10 cellular contexts compared by ENCODE assay signal in genomic region chr19:6776045-6776444, GRCh38. TPM values are rescaled to one million over a fixed set of nuclear protein-coding genes. Genes with fewer than 3 reads are reported as not detected.
DNase-seq lines count a peak whose midpoint lies in the region; ATAC-seq and TF ChIP-seq lines count a peak whose summit lies in the region.
"Not testable (repeated sequence)": the region's sequence is repeated elsewhere in the genome, so short reads cannot be mapped to it uniquely, and the experiment has no call there.
"Had no signal": no experiment of that assay in that cellular context is flagged by ENCODE, and none has a peak within 500 bp of the region (broad histone marks: within the 10 kb centered on the region; RNA-seq: fewer than 3 reads in every experiment).

No MANE protein-coding gene starts in this region.

- CTCF ChIA-PET in HEK293 (lab: Yijun Ruan, JAX); activated naive CD4-positive, alpha-beta T cell treated with anti-CD3 and anti-CD28 coated beads, Interleukin-2, amount 10 ng/mL, durations not matched to agents 7 days and 5 days (lab: Charles Lee): not testable (repeated sequence)
- CTCF ChIA-PET in activated CD8-positive, alpha-beta T cell treated with anti-CD3 and anti-CD28 coated beads for 36 hours (lab: Charles Lee) = interaction anchor here (1.4 to 1.8 kb wide), 3 partner anchors 9 to 38 kb away, joined by 4 to 7 read pairs (median 5); no protein-coding TSS in a partner anchor

- H3K27ac Mint-ChIP-seq in CD14-positive monocyte = peak overlapping the region in 5 of 7 donors; percentile 19 to 94 (median 90)
- H3K27ac Mint-ChIP-seq in T-helper 17 cell = peak overlapping the region; percentile 51
- peak overlapping the region; percentile 14 for H3K27ac Mint-ChIP-seq in activated CD8-positive, alpha-beta T cell treated with anti-CD3 and anti-CD28 coated beads for 36 hours
- H3K27ac Mint-ChIP-seq in activated naive CD4-positive, alpha-beta T cell treated with anti-CD3 and anti-CD28 coated beads, Interleukin-2, amount 10 ng/mL, durations not matched to agents 7 days and 5 days = not testable (repeated sequence)
- peak overlapping the region; percentile 44 to 96 for H3K27ac Mint-ChIP-seq in effector memory CD8-positive, alpha-beta T cell
- peak overlapping the region in 8 of 10 donors; percentile 80 to 89 (median 88) for H3K27ac Mint-ChIP-seq in naive thymus-derived CD8-positive, alpha-beta T cell
- peak overlapping the region; percentile 59 for H3K27ac Mint-ChIP-seq in stimulated activated naive B cell treated with anti-CD40 and anti-IgM and Interleukin-4, amounts not matched to agents 10 μg/mL and 1 μg/mL and 100 μg/mL, for 72 hours

- peaks cover 63% of the 10 kb centered on the region for H3K4me1 Mint-ChIP-seq in CD14-positive monocyte
- H3K4me1 Mint-ChIP-seq in T-helper 17 cell = peaks cover 46% of the 10 kb centered on the region
- H3K4me1 Mint-ChIP-seq in activated CD8-positive, alpha-beta T cell treated with anti-CD3 and anti-CD28 coated beads for 36 hours (ENCODE audit: low read depth) = peaks cover 44% of the 10 kb centered on the region
- peaks cover 63% of the 10 kb centered on the region for H3K4me1 Mint-ChIP-seq in activated naive CD4-positive, alpha-beta T cell treated with anti-CD3 and anti-CD28 coated beads, Interleukin-2, amount 10 ng/mL, durations not matched to agents 7 days and 5 days
- H3K4me1 Mint-ChIP-seq in effector memory CD8-positive, alpha-beta T cell (ENCODE audit: low read depth in 2 of 2) = peaks cover 50 to 69% of the 10 kb centered on the region in 2 donors
- H3K4me1 Mint-ChIP-seq in naive thymus-derived CD8-positive, alpha-beta T cell = peaks cover 43 to 73% (median 69%) of the 10 kb centered on the region in 4 donors
- H3K4me1 Mint-ChIP-seq in stimulated activated naive B cell treated with anti-CD40 and anti-IgM and Interleukin-4, amounts not matched to agents 10 μg/mL and 1 μg/mL and 100 μg/mL, for 72 hours = peaks cover 42 to 75% of the 10 kb centered on the region in 2 donors

- intact Hi-C loops in CD14-positive monocyte (cut with micrococcal nuclease); activated CD8-positive, alpha-beta T cell treated with anti-CD3 and anti-CD28 coated beads for 36 hours (cut with micrococcal nuclease): not testable (repeated sequence)

- POLR2A ChIA-PET in HEK293 (lab: Yijun Ruan, JAX) = not testable (repeated sequence)
- POLR2A ChIA-PET in activated CD8-positive, alpha-beta T cell treated with anti-CD3 and anti-CD28 coated beads for 36 hours (lab: Charles Lee) = interaction anchor here (0.9 to 1.5 kb wide), 4 partner anchors 8 to 25 kb away, joined by 3 to 10 read pairs (median 4); partner anchors contain the start of gene SH2D3A
- POLR2A ChIA-PET in naive thymus-derived CD8-positive, alpha-beta T cell (lab: Charles Lee) = interaction anchor here (6.6 kb wide), 1 partner anchor 26 kb away, joined by 109 read pairs; no protein-coding TSS in a partner anchor

- H3K4me3 ChIP-seq in HEK293 (ENCODE audit: low read depth, low read length) = not testable (repeated sequence)

- not testable (repeated sequence) for H3K27ac ChIP-seq in HEK293 (ENCODE audit: extremely low read depth, low read depth, low read length)

- not testable (repeated sequence) for H3K9me3 Mint-ChIP-seq in CD14-positive monocyte; activated CD8-positive, alpha-beta T cell treated with anti-CD3 and anti-CD28 coated beads for 36 hours; activated naive CD4-positive, alpha-beta T cell treated with anti-CD3 and anti-CD28 coated beads, Interleukin-2, amount 10 ng/mL, durations not matched to agents 7 days and 5 days; effector memory CD8-positive, alpha-beta T cell; naive thymus-derived CD8-positive, alpha-beta T cell
- H3K9me3 Mint-ChIP-seq in stimulated activated naive B cell treated with anti-CD40 and anti-IgM and Interleukin-4, amounts not matched to agents 10 μg/mL and 1 μg/mL and 100 μg/mL, for 72 hours = peaks cover 8 to 18% of the 10 kb centered on the region in 2 donors

- DNase-seq in CD14-positive monocyte (ENCODE audit: low spot score); T-helper 17 cell; activated CD8-positive, alpha-beta T cell treated with anti-CD3 and anti-CD28 coated beads for 36 hours; activated naive CD4-positive, alpha-beta T cell treated with anti-CD3 and anti-CD28 coated beads, Interleukin-2, amount 10 ng/mL, durations not matched to agents 7 days and 5 days; effector memory CD8-positive, alpha-beta T cell; naive thymus-derived CD8-positive, alpha-beta T cell; stimulated activated naive B cell treated with anti-CD40 and anti-IgM and Interleukin-4, amounts not matched to agents 10 μg/mL and 1 μg/mL and 100 μg/mL, for 72 hours: not testable (repeated sequence)

- H3K4me1 ChIP-seq in HEK293 (ENCODE audit: control insufficient read depth, insufficient read depth, low read length) = not testable (repeated sequence)

- not testable (repeated sequence) for H3K27me3 Mint-ChIP-seq in CD14-positive monocyte (ENCODE audit: low read depth in 3 of 3); T-helper 17 cell; activated CD8-positive, alpha-beta T cell treated with anti-CD3 and anti-CD28 coated beads for 36 hours; activated naive CD4-positive, alpha-beta T cell treated with anti-CD3 and anti-CD28 coated beads, Interleukin-2, amount 10 ng/mL, durations not matched to agents 7 days and 5 days; effector memory CD8-positive, alpha-beta T cell; naive thymus-derived CD8-positive, alpha-beta T cell; stimulated activated naive B cell treated with anti-CD40 and anti-IgM and Interleukin-4, amounts not matched to agents 10 μg/mL and 1 μg/mL and 100 μg/mL, for 72 hours

- ATAC-seq in T-helper 17 cell; activated CD8-positive, alpha-beta T cell treated with anti-CD3 and anti-CD28 coated beads for 36 hours; effector memory CD8-positive, alpha-beta T cell (replicated peaks); naive thymus-derived CD8-positive, alpha-beta T cell; stimulated activated naive B cell treated with anti-CD40 and anti-IgM and Interleukin-4, amounts not matched to agents 10 μg/mL and 1 μg/mL and 100 μg/mL, for 72 hours (replicated peaks): not testable (repeated sequence)

- peak overlapping the region in 1 of 2 donors; percentile 22 for H3K4me3 Mint-ChIP-seq in CD14-positive monocyte
- not testable (repeated sequence) for H3K4me3 Mint-ChIP-seq in T-helper 17 cell; activated CD8-positive, alpha-beta T cell treated with anti-CD3 and anti-CD28 coated beads for 36 hours
- H3K4me3 Mint-ChIP-seq in activated naive CD4-positive, alpha-beta T cell treated with anti-CD3 and anti-CD28 coated beads, Interleukin-2, amount 10 ng/mL, durations not matched to agents 7 days and 5 days = peak overlapping the region; percentile 8
- peak overlapping the region; percentile 6 to 95 for H3K4me3 Mint-ChIP-seq in effector memory CD8-positive, alpha-beta T cell
- H3K4me3 Mint-ChIP-seq in naive thymus-derived CD8-positive, alpha-beta T cell = peak overlapping the region in 9 of 10 donors; percentile 29 to 98 (median 62)
- peak overlapping the region in 1 of 2 donors; percentile 26 for H3K4me3 Mint-ChIP-seq in stimulated activated naive B cell treated with anti-CD40 and anti-IgM and Interleukin-4, amounts not matched to agents 10 μg/mL and 1 μg/mL and 100 μg/mL, for 72 hours

- H3K36me3 Mint-ChIP-seq in CD14-positive monocyte = peaks cover 32 to 46% of the 10 kb centered on the region in 2 donors
- H3K36me3 Mint-ChIP-seq in T-helper 17 cell (ENCODE audit: low read depth) = not testable (repeated sequence)
- H3K36me3 Mint-ChIP-seq in activated CD8-positive, alpha-beta T cell treated with anti-CD3 and anti-CD28 coated beads for 36 hours (ENCODE audit: low read depth) = peaks cover 38% of the 10 kb centered on the region
- H3K36me3 Mint-ChIP-seq in activated naive CD4-positive, alpha-beta T cell treated with anti-CD3 and anti-CD28 coated beads, Interleukin-2, amount 10 ng/mL, durations not matched to agents 7 days and 5 days = peaks cover 46% of the 10 kb centered on the region
- H3K36me3 Mint-ChIP-seq in effector memory CD8-positive, alpha-beta T cell (ENCODE audit: insufficient read depth) = peaks cover 57% of the 10 kb centered on the region
- peaks cover 11 to 52% (median 16%) of the 10 kb centered on the region in 3 donors for H3K36me3 Mint-ChIP-seq in naive thymus-derived CD8-positive, alpha-beta T cell
- peaks cover 30 to 40% of the 10 kb centered on the region in 2 donors for H3K36me3 Mint-ChIP-seq in stimulated activated naive B cell treated with anti-CD40 and anti-IgM and Interleukin-4, amounts not matched to agents 10 μg/mL and 1 μg/mL and 100 μg/mL, for 72 hours

- not testable (repeated sequence) for H3K9me3 ChIP-seq in HEK293 (ENCODE audit: control insufficient read depth, insufficient read depth, low read depth, low read length); T-helper 17 cell (ENCODE audit: control insufficient read depth, low read length, poor library complexity, severe bottlenecking)

- H3K36me3 ChIP-seq in HEK293 (ENCODE audit: control insufficient read depth in 2 of 2, insufficient read depth in 1 of 2, low read length in 2 of 2) = not testable (repeated sequence)

- TF ChIP-seq CTCF in CD14-positive monocyte (IDR thresholded peaks at IDR 0.05); HEK293 (tag by site-specific recombination; IDR thresholded peaks at IDR 0.05); activated CD8-positive, alpha-beta T cell treated with anti-CD3 and anti-CD28 coated beads for 36 hours (IDR thresholded peaks at IDR 0.05): not testable (repeated sequence)

RNA-seq across cellular contexts. Expression of gene VAV1, which starts 3.5 kb away (rescaled TPM):
- polyA plus RNA-seq in CD14-positive monocyte = 10 to 100 TPM; 21.3 to 30.2 TPM
- 10 to 100 TPM; 83.0 to 92.0 TPM for total RNA-seq in T-helper 17 cell
- 10 to 100 TPM; 61.7 to 65.4 TPM for total RNA-seq in activated CD8-positive, alpha-beta T cell treated with anti-CD3 and anti-CD28 coated beads for 36 hours
- total RNA-seq in naive thymus-derived CD8-positive, alpha-beta T cell = 10 to 100 TPM; 79.5 to 85.0 TPM
- polyA plus RNA-seq in naive thymus-derived CD8-positive, alpha-beta T cell = 10 to 100 TPM; 18.7 to 27.9 (median 19.9) TPM
- total RNA-seq: A172 had no signal

RNA-seq across cellular contexts. Expression of gene SH2D3A, which starts 8.8 kb away (rescaled TPM):
- not detected for polyA plus RNA-seq in CD14-positive monocyte
- total RNA-seq in T-helper 17 cell = 10 to 100 TPM; 43.8 to 50.3 TPM
- 10 to 100 TPM; 20.6 to 20.9 TPM for total RNA-seq in activated CD8-positive, alpha-beta T cell treated with anti-CD3 and anti-CD28 coated beads for 36 hours
- 10 to 100 TPM; 45.8 to 46.5 TPM for total RNA-seq in naive thymus-derived CD8-positive, alpha-beta T cell
- 10 to 100 TPM; 23.0 to 47.3 (median 35.7) TPM for polyA plus RNA-seq in naive thymus-derived CD8-positive, alpha-beta T cell
- total RNA-seq: A172 had no signal

RNA-seq across cellular contexts. Expression of gene TRIP10, which starts 36.6 kb away (rescaled TPM):
- polyA plus RNA-seq in CD14-positive monocyte = 1 to 10 TPM; 1.5 to 1.9 TPM
- total RNA-seq in T-helper 17 cell = 1 to 10 TPM in 1 of 2 donors, under 1 TPM in 1; 0.92 to 3.3 TPM
- total RNA-seq in activated CD8-positive, alpha-beta T cell treated with anti-CD3 and anti-CD28 coated beads for 36 hours = 10 to 100 TPM; 33.8 to 34.3 TPM
- total RNA-seq in naive thymus-derived CD8-positive, alpha-beta T cell = 1 to 10 TPM; 4.5 to 5.3 TPM
- 1 to 10 TPM in 1 of 3 donors, under 1 TPM in 2; 0.64 to 1.0 (median 0.97) TPM for polyA plus RNA-seq in naive thymus-derived CD8-positive, alpha-beta T cell

RNA-seq across cellular contexts. Expression of gene GPR108, which starts 38.7 kb away (rescaled TPM):
- 100 to 1,000 TPM; 129 to 147 TPM for polyA plus RNA-seq in CD14-positive monocyte
- 10 to 100 TPM; 53.4 to 55.5 TPM for total RNA-seq in T-helper 17 cell
- total RNA-seq in activated CD8-positive, alpha-beta T cell treated with anti-CD3 and anti-CD28 coated beads for 36 hours = 10 to 100 TPM; 58.2 to 64.8 TPM
- total RNA-seq in naive thymus-derived CD8-positive, alpha-beta T cell = 10 to 100 TPM; 56.8 to 58.3 TPM
- polyA plus RNA-seq in naive thymus-derived CD8-positive, alpha-beta T cell = 10 to 100 TPM; 51.0 to 77.1 (median 58.0) TPM

RNA-seq across cellular contexts. Expression of gene C3, which starts 55.6 kb away (rescaled TPM):
- 1 to 10 TPM; 2.4 to 3.2 TPM for polyA plus RNA-seq in CD14-positive monocyte
- under 1 TPM in 1 of 2 donors, not detected in 1; 0.35 TPM for total RNA-seq in T-helper 17 cell
- 1 to 10 TPM in 1 of 2 experiments, under 1 TPM in 1; 0.34 to 1.1 TPM for total RNA-seq in activated CD8-positive, alpha-beta T cell treated with anti-CD3 and anti-CD28 coated beads for 36 hours
- 1 to 10 TPM in 1 of 2 experiments, under 1 TPM in 1; 0.80 to 2.4 TPM for total RNA-seq in naive thymus-derived CD8-positive, alpha-beta T cell
- polyA plus RNA-seq in naive thymus-derived CD8-positive, alpha-beta T cell = not detected
- polyA plus RNA-seq: IgD-negative memory B cell had no signal

Comparison
In these comparisons a context has a peak if more than half of its experiments do, and no peak if none do; other contexts are left out.
1. RNA of gene TRIP10, which starts 36.6 kb away (total RNA-seq): 33.8 to 34.3 TPM in activated CD8-positive, alpha-beta T cell treated with anti-CD3 and anti-CD28 coated beads for 36 hours; 4.5 to 5.3 TPM in naive thymus-derived CD8-positive, alpha-beta T cell and 0.92 to 3.3 TPM in T-helper 17 cell; every median in the first group is over 4 times any median in the second.